ENCODE assay signal across 1 cellular context in the genomic region with DNA sequence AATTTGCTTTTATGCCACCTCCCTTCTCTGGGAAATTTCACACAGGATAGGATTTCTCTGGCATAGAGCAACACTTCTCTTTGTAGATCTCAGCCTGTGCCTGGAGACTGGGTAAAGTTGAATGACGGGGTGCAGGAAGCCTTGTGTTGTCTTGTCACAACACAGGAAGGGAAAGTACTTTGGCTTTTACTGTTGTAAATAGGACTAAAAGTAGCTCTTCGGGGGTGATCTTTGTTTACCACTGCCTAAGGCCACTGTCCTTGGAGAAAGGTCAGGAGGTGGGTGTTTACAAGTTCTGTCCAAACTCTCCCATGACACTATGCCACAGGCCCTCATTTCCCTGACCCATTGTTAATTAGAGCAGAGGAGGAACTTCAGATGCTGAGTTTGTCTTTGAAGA.
A peak's percentile ranks its signal among the peaks of the same experiment; 100 is the strongest.
TF ChIP-seq lines count a peak whose summit lies in the region.

No MANE protein-coding gene starts in this region.

TF ChIP-seq in HepG2, 621 proteins besides CTCF, POLR2A, EP300 and RAD21 (continued from another document and continues in another):
- TF ChIP-seq, protein P1, sequence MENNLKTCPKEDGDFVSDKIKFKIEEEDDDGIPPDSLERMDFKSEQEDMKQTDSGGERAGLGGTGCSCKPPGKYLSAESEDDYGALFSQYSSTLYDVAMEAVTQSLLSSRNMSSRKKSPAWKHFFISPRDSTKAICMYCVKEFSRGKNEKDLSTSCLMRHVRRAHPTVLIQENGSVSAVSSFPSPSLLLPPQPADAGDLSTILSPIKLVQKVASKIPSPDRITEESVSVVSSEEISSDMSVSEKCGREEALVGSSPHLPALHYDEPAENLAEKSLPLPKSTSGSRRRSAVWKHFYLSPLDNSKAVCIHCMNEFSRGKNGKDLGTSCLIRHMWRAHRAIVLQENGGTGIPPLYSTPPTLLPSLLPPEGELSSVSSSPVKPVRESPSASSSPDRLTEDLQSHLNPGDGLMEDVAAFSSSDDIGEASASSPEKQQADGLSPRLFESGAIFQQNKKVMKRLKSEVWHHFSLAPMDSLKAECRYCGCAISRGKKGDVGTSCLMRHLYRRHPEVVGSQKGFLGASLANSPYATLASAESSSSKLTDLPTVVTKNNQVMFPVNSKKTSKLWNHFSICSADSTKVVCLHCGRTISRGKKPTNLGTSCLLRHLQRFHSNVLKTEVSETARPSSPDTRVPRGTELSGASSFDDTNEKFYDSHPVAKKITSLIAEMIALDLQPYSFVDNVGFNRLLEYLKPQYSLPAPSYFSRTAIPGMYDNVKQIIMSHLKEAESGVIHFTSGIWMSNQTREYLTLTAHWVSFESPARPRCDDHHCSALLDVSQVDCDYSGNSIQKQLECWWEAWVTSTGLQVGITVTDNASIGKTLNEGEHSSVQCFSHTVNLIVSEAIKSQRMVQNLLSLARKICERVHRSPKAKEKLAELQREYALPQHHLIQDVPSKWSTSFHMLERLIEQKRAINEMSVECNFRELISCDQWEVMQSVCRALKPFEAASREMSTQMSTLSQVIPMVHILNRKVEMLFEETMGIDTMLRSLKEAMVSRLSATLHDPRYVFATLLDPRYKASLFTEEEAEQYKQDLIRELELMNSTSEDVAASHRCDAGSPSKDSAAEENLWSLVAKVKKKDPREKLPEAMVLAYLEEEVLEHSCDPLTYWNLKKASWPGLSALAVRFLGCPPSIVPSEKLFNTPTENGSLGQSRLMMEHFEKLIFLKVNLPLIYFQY (CRISPR knock-in tag; IDR thresholded peaks at IDR 0.05; ENCODE audit: borderline replicate concordance): peak; percentile 32; the same call in 1 of the 2 replicates
- TF ChIP-seq, protein P2, sequence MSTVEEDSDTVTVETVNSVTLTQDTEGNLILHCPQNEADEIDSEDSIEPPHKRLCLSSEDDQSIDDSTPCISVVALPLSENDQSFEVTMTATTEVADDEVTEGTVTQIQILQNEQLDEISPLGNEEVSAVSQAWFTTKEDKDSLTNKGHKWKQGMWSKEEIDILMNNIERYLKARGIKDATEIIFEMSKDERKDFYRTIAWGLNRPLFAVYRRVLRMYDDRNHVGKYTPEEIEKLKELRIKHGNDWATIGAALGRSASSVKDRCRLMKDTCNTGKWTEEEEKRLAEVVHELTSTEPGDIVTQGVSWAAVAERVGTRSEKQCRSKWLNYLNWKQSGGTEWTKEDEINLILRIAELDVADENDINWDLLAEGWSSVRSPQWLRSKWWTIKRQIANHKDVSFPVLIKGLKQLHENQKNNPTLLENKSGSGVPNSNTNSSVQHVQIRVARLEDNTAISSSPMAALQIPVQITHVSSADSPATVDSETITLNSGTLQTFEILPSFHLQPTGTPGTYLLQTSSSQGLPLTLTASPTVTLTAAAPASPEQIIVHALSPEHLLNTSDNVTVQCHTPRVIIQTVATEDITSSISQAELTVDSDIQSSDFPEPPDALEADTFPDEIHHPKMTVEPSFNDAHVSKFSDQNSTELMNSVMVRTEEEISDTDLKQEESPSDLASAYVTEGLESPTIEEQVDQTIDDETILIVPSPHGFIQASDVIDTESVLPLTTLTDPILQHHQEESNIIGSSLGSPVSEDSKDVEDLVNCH (CRISPR knock-in tag; IDR thresholded peaks at IDR 0.05): no peak
- TF ChIP-seq MTA1 (CRISPR knock-in tag; IDR thresholded peaks at IDR 0.05; ENCODE audit: borderline replicate concordance) (no peak), LCORL (IDR thresholded peaks at IDR 0.05) (no peak), LCORL (CRISPR knock-in tag; IDR thresholded peaks at IDR 0.05) (peak; percentile 69; the same call in 1 of the 2 replicates), ZKSCAN1 (IDR thresholded peaks at IDR 0.05; ENCODE audit: low read length) (no peak), PRPF4 (IDR thresholded peaks at IDR 0.05; ENCODE audit: low read depth, low read length, poor library complexity, severe bottlenecking) (no peak), SYNCRIP (IDR thresholded peaks at IDR 0.05; ENCODE audit: insufficient read depth, low read depth, low read length) (no peak), ZNF136 (CRISPR knock-in tag; IDR thresholded peaks at IDR 0.05; ENCODE audit: low read depth) (no peak), SNRNP70 (IDR thresholded peaks at IDR 0.05; ENCODE audit: low read depth, low read length) (no peak), ZNF713 (CRISPR knock-in tag; IDR thresholded peaks at IDR 0.05) (no peak), NR2F2 (IDR thresholded peaks at IDR 0.05; ENCODE audit: borderline replicate concordance, low read depth) (peak; percentile 67), KLF15 (CRISPR knock-in tag; IDR thresholded peaks at IDR 0.05; ENCODE audit: borderline replicate concordance) (no peak), BHLHE40 (IDR thresholded peaks at IDR 0.05; ENCODE audit: low read length) (no peak), ATAD3A (CRISPR knock-in tag; IDR thresholded peaks at IDR 0.05) (no peak), KLF9 (CRISPR knock-in tag; IDR thresholded peaks at IDR 0.05; ENCODE audit: low read depth) (no peak), CBX5 (CRISPR knock-in tag; IDR thresholded peaks at IDR 0.05; ENCODE audit: borderline replicate concordance) (no peak), CBFB (CRISPR knock-in tag; IDR thresholded peaks at IDR 0.05) (no peak), PHF21A (CRISPR knock-in tag; IDR thresholded peaks at IDR 0.05) (no peak), ZNF296 (CRISPR knock-in tag; conservative IDR thresholded peaks at IDR 0.05) (no peak), ZNF672 (CRISPR knock-in tag; IDR thresholded peaks at IDR 0.05) (no peak), TRIM24 (CRISPR knock-in tag; IDR thresholded peaks at IDR 0.05) (no peak), ZNF451 (CRISPR knock-in tag; IDR thresholded peaks at IDR 0.05) (no peak), SRSF9 (IDR thresholded peaks at IDR 0.05; ENCODE audit: borderline replicate concordance, insufficient read depth, low read depth, low read length, poor library complexity, severe bottlenecking) (no peak), TARDBP (CRISPR knock-in tag; IDR thresholded peaks at IDR 0.05) (peak; percentile 50; the same call in 1 of the 2 replicates), ADNP (CRISPR knock-in tag; IDR thresholded peaks at IDR 0.05) (no peak), ZNF430 (CRISPR knock-in tag; IDR thresholded peaks at IDR 0.05) (no peak), HOXD1 (CRISPR knock-in tag; IDR thresholded peaks at IDR 0.05) (no peak), ESRRA (CRISPR knock-in tag; IDR thresholded peaks at IDR 0.05; ENCODE audit: low read depth) (peak; percentile 37; the same call in 1 of the 2 replicates)
- TF ChIP-seq, protein P3, sequence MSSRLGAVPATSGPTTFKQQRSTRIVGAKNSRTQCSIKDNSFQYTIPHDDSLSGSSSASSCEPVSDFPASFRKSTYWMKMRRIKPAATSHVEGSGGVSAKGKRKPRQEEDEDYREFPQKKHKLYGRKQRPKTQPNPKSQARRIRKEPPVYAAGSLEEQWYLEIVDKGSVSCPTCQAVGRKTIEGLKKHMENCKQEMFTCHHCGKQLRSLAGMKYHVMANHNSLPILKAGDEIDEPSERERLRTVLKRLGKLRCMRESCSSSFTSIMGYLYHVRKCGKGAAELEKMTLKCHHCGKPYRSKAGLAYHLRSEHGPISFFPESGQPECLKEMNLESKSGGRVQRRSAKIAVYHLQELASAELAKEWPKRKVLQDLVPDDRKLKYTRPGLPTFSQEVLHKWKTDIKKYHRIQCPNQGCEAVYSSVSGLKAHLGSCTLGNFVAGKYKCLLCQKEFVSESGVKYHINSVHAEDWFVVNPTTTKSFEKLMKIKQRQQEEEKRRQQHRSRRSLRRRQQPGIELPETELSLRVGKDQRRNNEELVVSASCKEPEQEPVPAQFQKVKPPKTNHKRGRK (CRISPR knock-in tag; IDR thresholded peaks at IDR 0.05): no peak
- TF ChIP-seq, protein P4, sequence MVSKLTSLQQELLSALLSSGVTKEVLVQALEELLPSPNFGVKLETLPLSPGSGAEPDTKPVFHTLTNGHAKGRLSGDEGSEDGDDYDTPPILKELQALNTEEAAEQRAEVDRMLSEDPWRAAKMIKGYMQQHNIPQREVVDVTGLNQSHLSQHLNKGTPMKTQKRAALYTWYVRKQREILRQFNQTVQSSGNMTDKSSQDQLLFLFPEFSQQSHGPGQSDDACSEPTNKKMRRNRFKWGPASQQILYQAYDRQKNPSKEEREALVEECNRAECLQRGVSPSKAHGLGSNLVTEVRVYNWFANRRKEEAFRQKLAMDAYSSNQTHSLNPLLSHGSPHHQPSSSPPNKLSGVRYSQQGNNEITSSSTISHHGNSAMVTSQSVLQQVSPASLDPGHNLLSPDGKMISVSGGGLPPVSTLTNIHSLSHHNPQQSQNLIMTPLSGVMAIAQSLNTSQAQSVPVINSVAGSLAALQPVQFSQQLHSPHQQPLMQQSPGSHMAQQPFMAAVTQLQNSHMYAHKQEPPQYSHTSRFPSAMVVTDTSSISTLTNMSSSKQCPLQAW (CRISPR knock-in tag; IDR thresholded peaks at IDR 0.05): peak; percentile 85
- TF ChIP-seq, protein P5, sequence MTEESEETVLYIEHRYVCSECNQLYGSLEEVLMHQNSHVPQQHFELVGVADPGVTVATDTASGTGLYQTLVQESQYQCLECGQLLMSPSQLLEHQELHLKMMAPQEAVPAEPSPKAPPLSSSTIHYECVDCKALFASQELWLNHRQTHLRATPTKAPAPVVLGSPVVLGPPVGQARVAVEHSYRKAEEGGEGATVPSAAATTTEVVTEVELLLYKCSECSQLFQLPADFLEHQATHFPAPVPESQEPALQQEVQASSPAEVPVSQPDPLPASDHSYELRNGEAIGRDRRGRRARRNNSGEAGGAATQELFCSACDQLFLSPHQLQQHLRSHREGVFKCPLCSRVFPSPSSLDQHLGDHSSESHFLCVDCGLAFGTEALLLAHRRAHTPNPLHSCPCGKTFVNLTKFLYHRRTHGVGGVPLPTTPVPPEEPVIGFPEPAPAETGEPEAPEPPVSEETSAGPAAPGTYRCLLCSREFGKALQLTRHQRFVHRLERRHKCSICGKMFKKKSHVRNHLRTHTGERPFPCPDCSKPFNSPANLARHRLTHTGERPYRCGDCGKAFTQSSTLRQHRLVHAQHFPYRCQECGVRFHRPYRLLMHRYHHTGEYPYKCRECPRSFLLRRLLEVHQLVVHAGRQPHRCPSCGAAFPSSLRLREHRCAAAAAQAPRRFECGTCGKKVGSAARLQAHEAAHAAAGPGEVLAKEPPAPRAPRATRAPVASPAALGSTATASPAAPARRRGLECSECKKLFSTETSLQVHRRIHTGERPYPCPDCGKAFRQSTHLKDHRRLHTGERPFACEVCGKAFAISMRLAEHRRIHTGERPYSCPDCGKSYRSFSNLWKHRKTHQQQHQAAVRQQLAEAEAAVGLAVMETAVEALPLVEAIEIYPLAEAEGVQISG (CRISPR knock-in tag; IDR thresholded peaks at IDR 0.05): no peak
- TF ChIP-seq, protein P6, sequence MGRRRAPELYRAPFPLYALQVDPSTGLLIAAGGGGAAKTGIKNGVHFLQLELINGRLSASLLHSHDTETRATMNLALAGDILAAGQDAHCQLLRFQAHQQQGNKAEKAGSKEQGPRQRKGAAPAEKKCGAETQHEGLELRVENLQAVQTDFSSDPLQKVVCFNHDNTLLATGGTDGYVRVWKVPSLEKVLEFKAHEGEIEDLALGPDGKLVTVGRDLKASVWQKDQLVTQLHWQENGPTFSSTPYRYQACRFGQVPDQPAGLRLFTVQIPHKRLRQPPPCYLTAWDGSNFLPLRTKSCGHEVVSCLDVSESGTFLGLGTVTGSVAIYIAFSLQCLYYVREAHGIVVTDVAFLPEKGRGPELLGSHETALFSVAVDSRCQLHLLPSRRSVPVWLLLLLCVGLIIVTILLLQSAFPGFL (CRISPR knock-in tag; IDR thresholded peaks at IDR 0.05): no peak
- TF ChIP-seq, protein P7, sequence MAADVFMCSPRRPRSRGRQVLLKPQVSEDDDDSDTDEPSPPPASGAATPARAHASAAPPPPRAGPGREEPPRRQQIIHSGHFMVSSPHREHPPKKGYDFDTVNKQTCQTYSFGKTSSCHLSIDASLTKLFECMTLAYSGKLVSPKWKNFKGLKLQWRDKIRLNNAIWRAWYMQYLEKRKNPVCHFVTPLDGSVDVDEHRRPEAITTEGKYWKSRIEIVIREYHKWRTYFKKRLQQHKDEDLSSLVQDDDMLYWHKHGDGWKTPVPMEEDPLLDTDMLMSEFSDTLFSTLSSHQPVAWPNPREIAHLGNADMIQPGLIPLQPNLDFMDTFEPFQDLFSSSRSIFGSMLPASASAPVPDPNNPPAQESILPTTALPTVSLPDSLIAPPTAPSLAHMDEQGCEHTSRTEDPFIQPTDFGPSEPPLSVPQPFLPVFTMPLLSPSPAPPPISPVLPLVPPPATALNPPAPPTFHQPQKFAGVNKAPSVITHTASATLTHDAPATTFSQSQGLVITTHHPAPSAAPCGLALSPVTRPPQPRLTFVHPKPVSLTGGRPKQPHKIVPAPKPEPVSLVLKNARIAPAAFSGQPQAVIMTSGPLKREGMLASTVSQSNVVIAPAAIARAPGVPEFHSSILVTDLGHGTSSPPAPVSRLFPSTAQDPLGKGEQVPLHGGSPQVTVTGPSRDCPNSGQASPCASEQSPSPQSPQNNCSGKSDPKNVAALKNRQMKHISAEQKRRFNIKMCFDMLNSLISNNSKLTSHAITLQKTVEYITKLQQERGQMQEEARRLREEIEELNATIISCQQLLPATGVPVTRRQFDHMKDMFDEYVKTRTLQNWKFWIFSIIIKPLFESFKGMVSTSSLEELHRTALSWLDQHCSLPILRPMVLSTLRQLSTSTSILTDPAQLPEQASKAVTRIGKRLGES (CRISPR knock-in tag; IDR thresholded peaks at IDR 0.05; ENCODE audit: borderline replicate concordance): no peak
- TF ChIP-seq, protein P8, sequence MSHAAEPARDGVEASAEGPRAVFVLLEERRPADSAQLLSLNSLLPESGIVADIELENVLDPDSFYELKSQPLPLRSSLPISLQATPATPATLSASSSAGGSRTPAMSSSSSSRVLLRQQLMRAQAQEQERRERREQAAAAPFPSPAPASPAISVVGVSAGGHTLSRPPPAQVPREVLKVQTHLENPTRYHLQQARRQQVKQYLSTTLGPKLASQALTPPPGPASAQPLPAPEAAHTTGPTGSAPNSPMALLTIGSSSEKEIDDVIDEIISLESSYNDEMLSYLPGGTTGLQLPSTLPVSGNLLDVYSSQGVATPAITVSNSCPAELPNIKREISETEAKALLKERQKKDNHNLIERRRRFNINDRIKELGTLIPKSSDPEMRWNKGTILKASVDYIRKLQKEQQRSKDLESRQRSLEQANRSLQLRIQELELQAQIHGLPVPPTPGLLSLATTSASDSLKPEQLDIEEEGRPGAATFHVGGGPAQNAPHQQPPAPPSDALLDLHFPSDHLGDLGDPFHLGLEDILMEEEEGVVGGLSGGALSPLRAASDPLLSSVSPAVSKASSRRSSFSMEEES (CRISPR knock-in tag; IDR thresholded peaks at IDR 0.05): peak; percentile 56; the same call in 1 of the 2 replicates
- TF ChIP-seq, protein P9, sequence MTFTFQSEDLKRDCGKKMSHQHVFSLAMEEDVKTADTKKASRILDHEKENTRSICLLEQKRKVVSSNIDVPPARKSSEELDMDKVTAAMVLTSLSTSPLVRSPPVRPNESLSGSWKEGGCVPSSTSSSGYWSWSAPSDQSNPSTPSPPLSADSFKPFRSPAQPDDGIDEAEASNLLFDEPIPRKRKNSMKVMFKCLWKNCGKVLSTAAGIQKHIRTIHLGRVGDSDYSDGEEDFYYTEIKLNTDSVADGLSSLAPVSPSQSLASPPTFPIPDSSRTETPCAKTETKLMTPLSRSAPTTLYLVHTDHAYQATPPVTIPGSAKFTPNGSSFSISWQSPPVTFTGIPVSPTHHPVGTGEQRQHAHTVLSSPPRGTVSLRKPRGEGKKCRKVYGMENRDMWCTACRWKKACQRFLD (CRISPR knock-in tag; IDR thresholded peaks at IDR 0.05; ENCODE audit: borderline replicate concordance): no peak
- TF ChIP-seq, protein P10, sequence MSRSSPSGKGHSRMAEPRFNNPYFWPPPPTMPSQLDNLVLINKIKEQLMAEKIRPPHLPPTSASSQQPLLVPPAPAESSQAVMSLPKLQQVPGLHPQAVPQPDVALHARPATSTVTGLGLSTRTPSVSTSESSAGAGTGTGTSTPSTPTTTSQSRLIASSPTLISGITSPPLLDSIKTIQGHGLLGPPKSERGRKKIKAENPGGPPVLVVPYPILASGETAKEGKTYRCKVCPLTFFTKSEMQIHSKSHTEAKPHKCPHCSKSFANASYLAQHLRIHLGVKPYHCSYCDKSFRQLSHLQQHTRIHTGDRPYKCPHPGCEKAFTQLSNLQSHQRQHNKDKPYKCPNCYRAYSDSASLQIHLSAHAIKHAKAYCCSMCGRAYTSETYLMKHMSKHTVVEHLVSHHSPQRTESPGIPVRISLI (CRISPR knock-in tag; IDR thresholded peaks at IDR 0.05; ENCODE audit: borderline replicate concordance): no peak
